Comparison of ENCODE assay signal across 9 cellular contexts in the genomic region with DNA sequence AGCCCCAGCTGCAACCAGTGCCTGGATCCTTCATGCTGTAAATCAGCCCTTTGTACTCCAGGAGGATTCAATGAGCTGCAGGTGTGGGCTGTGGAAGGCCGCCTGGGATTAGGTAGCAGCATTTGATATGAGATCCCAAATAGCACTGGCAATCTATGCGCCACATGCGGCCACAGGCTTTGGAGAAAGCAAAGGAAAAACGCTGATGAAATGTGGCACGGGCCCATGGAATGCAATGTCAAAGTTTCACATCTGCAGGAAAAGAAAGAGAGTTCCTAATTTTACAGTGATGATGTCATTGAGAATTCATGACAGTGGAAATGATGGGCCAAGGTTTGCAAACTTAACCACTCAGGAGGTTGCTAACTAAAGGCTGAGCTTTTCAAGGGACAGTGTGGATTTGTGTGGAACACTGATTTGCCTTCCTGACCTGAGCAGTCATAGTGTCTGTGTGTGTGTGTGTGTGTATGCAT.
A peak's percentile ranks its signal among the peaks of the same experiment; 100 is the strongest.
DNase-seq lines count a peak whose midpoint lies in the region; TF ChIP-seq lines count a peak whose summit lies in the region.
"Had no signal": no experiment of that assay in that cellular context is flagged by ENCODE, and none has a peak within 500 bp of the region (broad histone marks: within the 10 kb centered on the region; RNA-seq: fewer than 3 reads in every experiment).

No MANE protein-coding gene starts in this region.

- no peak for TF ChIP-seq POLR2A in uterus (IDR thresholded peaks at IDR 0.05)

- H3K79me2 ChIP-seq in mammary epithelial cell (ENCODE audit: insufficient read depth, low read length): no peaks in the 10 kb centered on the region

- DNase-seq in SHP77 (lab: John Stamatoyannopoulos, UW): peak; percentile 41 to 82
- no peak for DNase-seq in SHP77 treated with DMSO at 0.1 percent for 48 hours (lab: John Stamatoyannopoulos, UW)
- peak; percentile 27 for DNase-seq in mammary epithelial cell
- peak; percentile 30 for DNase-seq in kidney tubule cell (ENCODE audit: low spot score)
- DNase-seq in uterus: peak; percentile 40 to 67
- no peak for DNase-seq in activated naive CD4-positive, alpha-beta T cell treated with anti-CD3 and anti-CD28 coated beads, Interleukin-2, amount 50 U/mL, for 16 hours
- no peak for DNase-seq in activated CD4-positive, CD25-positive, alpha-beta regulatory T cell treated with anti-CD3 and anti-CD28 coated beads, Interleukin-2, amount 50 U/mL, for 72 hours
- no peak for DNase-seq in activated CD4-positive, alpha-beta T cell treated with anti-CD3 and anti-CD28 coated beads for 4 hours
- DNase-seq: ACHN had no signal

- BruUV-seq in mammary epithelial cell (replicated peaks; lab: Mats Ljungman, UMichigan): no TSS peak

- TF ChIP-seq CTCF in mammary epithelial cell (conservative IDR thresholded peaks at IDR 0.05 in 1 of 2, IDR thresholded peaks at IDR 0.05 in 1 of 2; ENCODE audit: extremely low read depth in 1 of 2, insufficient read depth in 1 of 2, low read depth in 1 of 2, low read length in 2 of 2) (no peak), uterus (IDR thresholded peaks at IDR 0.05) (no peak)

- H3K4me3 ChIP-seq in mammary epithelial cell (replicated peaks in 1 of 3; ENCODE audit: insufficient read depth in 1 of 3, low read depth in 2 of 3, low read length in 3 of 3) (no peak overlapping the region), uterus (no peak overlapping the region)

- in situ Hi-C loops in mammary epithelial cell (cut with MboI; ENCODE audit: low sequenced_read_pairs in 2 of 2): no loop called here

- H3K4me2 ChIP-seq in mammary epithelial cell (ENCODE audit: insufficient read depth, low read depth, low read length): no peak overlapping the region

- H3K4me1 ChIP-seq in mammary epithelial cell (ENCODE audit: insufficient read depth, low read length) (peaks cover 37% of the 10 kb centered on the region), uterus (no peaks in the 10 kb centered on the region)

- peak overlapping the region; percentile 72 for H2AFZ ChIP-seq in mammary epithelial cell (ENCODE audit: low read depth, low read length)

- H3K27ac ChIP-seq in mammary epithelial cell (ENCODE audit: insufficient read depth, low read depth, low read length) (no peak overlapping the region), uterus (no peak overlapping the region)

- intact Hi-C loops in mammary epithelial cell (cut with micrococcal nuclease): no loop called here
- intact Hi-C loops in uterus (cut with DNase I; ENCODE audit: low total_unique reads): no loop called here

- no peaks in the 10 kb centered on the region for H4K20me1 ChIP-seq in mammary epithelial cell (ENCODE audit: insufficient read depth, low read length)

- CTCF ChIA-PET in mammary epithelial cell (lab: Charles Lee; ENCODE audit: low non-redundant PET): no interaction called here

- 7% methylated on average over 5 of the region's 5 CpGs for WGBS in mammary epithelial cell (ENCODE audit: low coverage, missing lambda C conversion rate)

- dilution Hi-C loops in mammary epithelial cell (cut with HindIII; ENCODE audit: low sequenced_read_pairs): no loop called here

- no peaks in the 10 kb centered on the region for H3K36me3 ChIP-seq in mammary epithelial cell (ENCODE audit: insufficient read depth, low read length)
- H3K36me3 ChIP-seq in uterus: no peaks in the 10 kb centered on the region

- H3K9ac ChIP-seq in mammary epithelial cell (ENCODE audit: insufficient read depth, low read length): no peak overlapping the region

- no peaks in the 10 kb centered on the region for H3K9me3 ChIP-seq in mammary epithelial cell (replicated peaks; ENCODE audit: insufficient read depth, low read length)
- H3K9me3 ChIP-seq in uterus: no peaks in the 10 kb centered on the region

- H3K27me3 ChIP-seq in mammary epithelial cell (ENCODE audit: insufficient read depth, low read length) (no peaks in the 10 kb centered on the region), uterus (no peaks in the 10 kb centered on the region)

Comparison
In these comparisons a context has a peak if more than half of its experiments do, and no peak if none do; other contexts are left out.
1. DNase-seq: peak in SHP77 (2 of 2), mammary epithelial cell (single experiment), kidney tubule cell (single experiment) and uterus (2 of 2); none in SHP77 treated with DMSO at 0.1 percent for 48 hours (single experiment), activated naive CD4-positive, alpha-beta T cell treated with anti-CD3 and anti-CD28 coated beads, Interleukin-2, amount 50 U/mL, for 16 hours (single experiment), activated CD4-positive, CD25-positive, alpha-beta regulatory T cell treated with anti-CD3 and anti-CD28 coated beads, Interleukin-2, amount 50 U/mL, for 72 hours (single experiment) and activated CD4-positive, alpha-beta T cell treated with anti-CD3 and anti-CD28 coated beads for 4 hours (0 of 2).